In the genomic region with DNA sequence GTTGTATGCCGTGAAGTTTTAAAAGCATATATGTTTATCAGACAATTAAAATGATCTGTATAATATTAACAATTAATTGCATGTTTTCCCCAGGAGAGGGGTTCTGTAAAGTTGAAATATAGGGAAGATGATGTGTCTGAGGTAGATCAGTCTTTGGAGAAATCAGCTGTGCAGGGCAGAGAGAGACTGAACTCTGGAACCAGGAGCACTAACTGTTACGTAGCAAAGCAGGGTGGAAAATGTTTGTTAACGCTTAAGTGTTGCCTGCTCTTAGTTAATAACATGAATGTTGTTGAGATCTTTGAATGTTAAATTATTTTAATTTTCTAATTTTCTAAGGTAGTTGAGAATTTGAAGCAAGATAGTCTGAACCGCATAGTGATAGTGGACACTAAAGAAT, we compare ENCODE assay signal across 20 cellular contexts. TPM values are rescaled to one million over a fixed set of nuclear protein-coding genes. Genes with fewer than 3 reads are reported as not detected.
A peak's percentile ranks its signal among the peaks of the same experiment; 100 is the strongest.
DNase-seq lines count a peak whose midpoint lies in the region; ATAC-seq, FAIRE-seq and TF ChIP-seq lines count a peak whose summit lies in the region.
"Had no signal": no experiment of that assay in that cellular context is flagged by ENCODE, and none has a peak within 500 bp of the region (broad histone marks: within the 10 kb centered on the region; RNA-seq: fewer than 3 reads in every experiment).

No MANE protein-coding gene starts in this region.

- no peak overlapping the region for H4K5ac ChIP-seq in H1 (ENCODE audit: insufficient read length, low read depth, low read length)

- H3K79me2 ChIP-seq in H1 (ENCODE audit: control insufficient read depth in 1 of 2, insufficient read depth in 2 of 2, low read length in 2 of 2) = peaks cover 0 to 30% of the 10 kb centered on the region in 2 experiments; a peak in 1 of 4 replicates

- no peak for TF ChIP-seq CTCF in H1 (IDR thresholded peaks at IDR 0.05; ENCODE audit: control extremely low read depth in 1 of 3, insufficient read depth in 1 of 3, low read depth in 1 of 3, low read length in 3 of 3)
- TF ChIP-seq CTCF in nephron (IDR thresholded peaks at IDR 0.05; ENCODE audit: unreplicated experiment in 3 of 3) = no peak

- TF ChIP-seq EP300 in H1 (IDR thresholded peaks at IDR 0.05; ENCODE audit: borderline replicate concordance in 1 of 2, low read depth in 2 of 2, low read length in 2 of 2) = no peak

- no peak overlapping the region for H2BK12ac ChIP-seq in H1 (ENCODE audit: low read depth, low read length)

- H4K8ac ChIP-seq in H1 (ENCODE audit: extremely low read depth, insufficient read depth, low read length) = no peak overlapping the region

- H3K27ac Mint-ChIP-seq in nephron = peak overlapping the region; percentile 43 to 58 (median 50)
- H3K27ac Mint-ChIP-seq: CD4-positive, alpha-beta T cell had no signal

- H2BK120ac ChIP-seq in H1 (replicated peaks; ENCODE audit: low read depth, low read length) = no peak overlapping the region

- no peak overlapping the region for H3K4ac ChIP-seq in H1 (replicated peaks; ENCODE audit: insufficient read length, low read depth, low read length)

- FAIRE-seq in HTR-8/SVneo (lab: Jason Lieb, UNC) (peak; percentile 62), H1 (lab: Jason Lieb, UNC) (no peak)
- FAIRE-seq: GM12892, GM18507 had no signal

- no peaks in the 10 kb centered on the region for H3K27me3 Mint-ChIP-seq in nephron (ENCODE audit: low read depth)
- H3K27me3 Mint-ChIP-seq: CD4-positive, alpha-beta T cell had no signal

- peaks cover 16% of the 10 kb centered on the region for H3K4me1 Mint-ChIP-seq in nephron

- no peak for TF ChIP-seq POLR2A in H1 (IDR thresholded peaks at IDR 0.05; ENCODE audit: control extremely low read depth in 1 of 2, low read depth in 2 of 2, low read length in 2 of 2)

- no peak overlapping the region for H3K23ac ChIP-seq in H1 (ENCODE audit: insufficient read length)

- H3K4me3 ChIP-seq in H1 (ENCODE audit: extremely low read depth in 1 of 4, insufficient read depth in 2 of 4, low read depth in 3 of 4, low read length in 4 of 4) = no peak overlapping the region
- H3K4me3 ChIP-seq: A549, HAP-1 had no signal

- no peak overlapping the region for H2AFZ ChIP-seq in H1 (ENCODE audit: low read length)

- no peak overlapping the region for H2BK20ac ChIP-seq in H1 (ENCODE audit: low read length)

- WGBS in H1 (ENCODE audit: extremely low coverage in 1 of 2, insufficient coverage in 1 of 2, insufficient read length in 1 of 2, insufficient replicate concordance in 2 of 2, low coverage in 1 of 2, low lambda C conversion rate in 2 of 2, missing lambda C conversion rate in 1 of 2), 2 experiments = 78% methylated on average over 4 of the region's 4 CpGs; no CpG with 5 or more reads in 1 of the 2 experiments

- H3K18ac ChIP-seq in H1 (ENCODE audit: extremely low read depth, low read length) = no peak overlapping the region

- H2BK15ac ChIP-seq in H1 (ENCODE audit: low read length) = no peak overlapping the region

- peak overlapping the region; percentile 55 for H3K56ac ChIP-seq in H1 (replicated peaks; ENCODE audit: insufficient read length, low read depth, low read length)

- no peak overlapping the region for H3K14ac ChIP-seq in H1 (ENCODE audit: insufficient read length)

- TF ChIP-seq RAD21 in H1 (IDR thresholded peaks at IDR 0.05 in 1 of 2, conservative IDR thresholded peaks at IDR 0.05 in 1 of 2; ENCODE audit: low read depth in 2 of 2, low read length in 2 of 2) = no peak

- H3K79me1 ChIP-seq in H1 (ENCODE audit: low read depth, low read length) = no peaks in the 10 kb centered on the region

- no peak overlapping the region for H2BK5ac ChIP-seq in H1 (ENCODE audit: low read depth, low read length)

- no peak for DNase-seq in HTR-8/SVneo (ENCODE audit: insufficient read length, low spot score)
- no peak for DNase-seq in H1 (ENCODE audit: low read depth in 1 of 2, low spot score in 2 of 2)
- DNase-seq in left colon = no peak
- DNase-seq in activated T-cell treated with anti-CD3 and anti-CD28 coated beads for 4 hours = no peak
- DNase-seq: AML-193; Caco-2; CD4-positive, alpha-beta T cell; DMS153; DMS79; GDM1 had no signal

- H4K91ac ChIP-seq in H1 (replicated peaks; ENCODE audit: insufficient read length, low read length) = no peak overlapping the region

- no peaks in the 10 kb centered on the region for H3K27me3 ChIP-seq in H1 (replicated peaks in 1 of 4; ENCODE audit: control insufficient read depth in 3 of 4, extremely low read depth in 1 of 4, insufficient read depth in 3 of 4, low read length in 3 of 4)

- H3K4me1 ChIP-seq in H1 (replicated peaks in 1 of 4; ENCODE audit: control insufficient read depth in 3 of 4, insufficient read depth in 4 of 4, low read length in 3 of 4) = peaks cover 0 to 3% (median 3%) of the 10 kb centered on the region in 4 experiments; a peak in 3 of 7 replicates
- H3K4me1 ChIP-seq: A549, Caco-2 had no signal

- CTCF ChIA-PET in H1 (lab: Charles Lee; ENCODE audit: partially characterized antibody) = interaction anchor here (1.6 kb wide), 1 partner anchor 134 kb away, joined by 4 read pairs; no protein-coding TSS in a partner anchor

- no peaks in the 10 kb centered on the region for H3K9me3 Mint-ChIP-seq in nephron
- H3K9me3 Mint-ChIP-seq: CD4-positive, alpha-beta T cell had no signal

- no peak overlapping the region for H3K4me3 Mint-ChIP-seq in nephron
- H3K4me3 Mint-ChIP-seq: CD4-positive, alpha-beta T cell had no signal

- no peaks in the 10 kb centered on the region for H3K36me3 Mint-ChIP-seq in nephron (ENCODE audit: low read depth)

- POLR2A ChIA-PET in H1 (lab: Charles Lee; ENCODE audit: partially characterized antibody) = no interaction called here

- no peaks in the 10 kb centered on the region for H3K23me2 ChIP-seq in H1 (ENCODE audit: low read depth, low read length)

- no peak overlapping the region for H2AK5ac ChIP-seq in H1 (ENCODE audit: low read depth, low read length)

- no peak overlapping the region for H3K4me2 ChIP-seq in H1 (ENCODE audit: insufficient read depth in 1 of 2, low read depth in 2 of 2, low read length in 2 of 2)
- H3K4me2 ChIP-seq: A549 had no signal

- peaks cover 0 to 2% of the 10 kb centered on the region in 2 experiments for H4K20me1 ChIP-seq in H1 (replicated peaks in 1 of 2; ENCODE audit: control insufficient read depth in 1 of 2, insufficient read depth in 2 of 2, low read length in 2 of 2)

- H3K9ac ChIP-seq in H1 (replicated peaks in 1 of 4; ENCODE audit: extremely low read depth in 1 of 4, low read depth in 3 of 4, low read length in 3 of 4) = no peak overlapping the region

- H3K27ac ChIP-seq in H1 (ENCODE audit: low read depth, low read length) = no peak overlapping the region
- H3K27ac ChIP-seq: 22Rv1, A549, C4-2B had no signal

- ATAC-seq in left colon (peak; percentile 68), GM21367 (IDR thresholded peaks at IDR 0.05; ENCODE audit: unreplicated experiment) (no peak), GM18867 (IDR thresholded peaks at IDR 0.05; ENCODE audit: unreplicated experiment) (no peak), GM18868 (IDR thresholded peaks at IDR 0.05; ENCODE audit: unreplicated experiment) (no peak)
- ATAC-seq: A549 had no signal

- H3K9me3 ChIP-seq in H1 (ENCODE audit: insufficient read depth in 2 of 2, low read depth in 1 of 2, low read length in 1 of 2) = no peaks in the 10 kb centered on the region
- H3K9me3 ChIP-seq: A549, Caco-2, HAP-1 had no signal

- intact Hi-C loops in left colon (cut with DNase I, micrococcal nuclease) = no loop called here

- H3K36me3 ChIP-seq in H1 (ENCODE audit: control insufficient read depth in 2 of 4, insufficient read depth in 4 of 4, low read length in 3 of 4) = no peaks in the 10 kb centered on the region
- H3K36me3 ChIP-seq: HAP-1 had no signal

TF ChIP-seq in H1, 55 proteins besides CTCF, POLR2A, EP300 and RAD21 (continues in another document):
- TF ChIP-seq, protein P1, sequence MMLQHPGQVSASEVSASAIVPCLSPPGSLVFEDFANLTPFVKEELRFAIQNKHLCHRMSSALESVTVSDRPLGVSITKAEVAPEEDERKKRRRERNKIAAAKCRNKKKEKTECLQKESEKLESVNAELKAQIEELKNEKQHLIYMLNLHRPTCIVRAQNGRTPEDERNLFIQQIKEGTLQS (IDR thresholded peaks at IDR 0.05; ENCODE audit: insufficient read depth, low read depth, low read length) = no peak
- TF ChIP-seq KDM1A (IDR thresholded peaks at IDR 0.05; ENCODE audit: borderline replicate concordance, low read length) = no peak
- no peak for TF ChIP-seq CBX5 (IDR thresholded peaks at IDR 0.05; ENCODE audit: low read depth, low read length)
- TF ChIP-seq, protein P2, sequence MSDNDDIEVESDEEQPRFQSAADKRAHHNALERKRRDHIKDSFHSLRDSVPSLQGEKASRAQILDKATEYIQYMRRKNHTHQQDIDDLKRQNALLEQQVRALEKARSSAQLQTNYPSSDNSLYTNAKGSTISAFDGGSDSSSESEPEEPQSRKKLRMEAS (IDR thresholded peaks at IDR 0.05) = no peak
- TF ChIP-seq CHD2 (IDR thresholded peaks at IDR 0.05; ENCODE audit: low read length) = no peak
- TF ChIP-seq SUZ12 (IDR thresholded peaks at IDR 0.05; ENCODE audit: low read length) = no peak
- TF ChIP-seq MAFK (IDR thresholded peaks at IDR 0.05; ENCODE audit: low read depth, low read length) = no peak
- TF ChIP-seq SP4 (IDR thresholded peaks at IDR 0.05; ENCODE audit: low read length) = no peak
- TF ChIP-seq POLR2AphosphoS5 (IDR thresholded peaks at IDR 0.05; ENCODE audit: low read depth, low read length) = no peak
- TF ChIP-seq, protein P3, sequence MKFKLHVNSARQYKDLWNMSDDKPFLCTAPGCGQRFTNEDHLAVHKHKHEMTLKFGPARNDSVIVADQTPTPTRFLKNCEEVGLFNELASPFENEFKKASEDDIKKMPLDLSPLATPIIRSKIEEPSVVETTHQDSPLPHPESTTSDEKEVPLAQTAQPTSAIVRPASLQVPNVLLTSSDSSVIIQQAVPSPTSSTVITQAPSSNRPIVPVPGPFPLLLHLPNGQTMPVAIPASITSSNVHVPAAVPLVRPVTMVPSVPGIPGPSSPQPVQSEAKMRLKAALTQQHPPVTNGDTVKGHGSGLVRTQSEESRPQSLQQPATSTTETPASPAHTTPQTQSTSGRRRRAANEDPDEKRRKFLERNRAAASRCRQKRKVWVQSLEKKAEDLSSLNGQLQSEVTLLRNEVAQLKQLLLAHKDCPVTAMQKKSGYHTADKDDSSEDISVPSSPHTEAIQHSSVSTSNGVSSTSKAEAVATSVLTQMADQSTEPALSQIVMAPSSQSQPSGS (IDR thresholded peaks at IDR 0.05; ENCODE audit: low read length) = no peak
- TF ChIP-seq ZNF274 (IDR thresholded peaks at IDR 0.05; ENCODE audit: borderline replicate concordance, extremely low read depth, low read length) = no peak

RNA-seq across cellular contexts. Expression of a gene that starts 57.5 kb away (rescaled TPM):
- total RNA-seq in H1 (2021; fragmentation: NEBNext Ultra II Directional; extraction: Animal tissue kit (Norgen Biotek cat#: 25700)) = 51.0 and 56.5 TPM in 2 replicates
- 36.0 and 36.1 TPM in 2 replicates for polyA plus RNA-seq in H1 (2011; rRNA removed)
- polyA plus RNA-seq in H1 (2011; cell fraction: cytosol; rRNA removed) = 22.6 TPM
- 69.6 TPM for polyA plus RNA-seq in H1 (2011; cell fraction: nucleus; rRNA removed)
- 44.0 to 58.8 TPM (median 52.2 TPM) in 4 replicates for polyA plus RNA-seq in H1 (2012, experiment 1 of 2)
- 4.2 TPM for polyA plus RNA-seq in H1 (2012, experiment 2 of 2)
- polyA plus RNA-seq in H1 (2013, experiment 1 of 2) = 62.3 TPM
- polyA plus RNA-seq in H1 (2013, experiment 2 of 2) = 62.8 TPM
- polyA minus RNA-seq in H1 (2011; rRNA and poly(A)+ RNA removed) = 54.6 and 64.8 TPM in 2 replicates
- polyA minus RNA-seq in H1 (2011; cell fraction: cytosol; rRNA and poly(A)+ RNA removed) = 25.7 TPM
- polyA minus RNA-seq in H1 (2011; cell fraction: nucleus; rRNA and poly(A)+ RNA removed) = 40.2 TPM
- total RNA-seq in left colon = 100 to 1,000 TPM; 129 to 202 TPM
